ENCODE assay signal across 2 cellular contexts in the genomic region with DNA sequence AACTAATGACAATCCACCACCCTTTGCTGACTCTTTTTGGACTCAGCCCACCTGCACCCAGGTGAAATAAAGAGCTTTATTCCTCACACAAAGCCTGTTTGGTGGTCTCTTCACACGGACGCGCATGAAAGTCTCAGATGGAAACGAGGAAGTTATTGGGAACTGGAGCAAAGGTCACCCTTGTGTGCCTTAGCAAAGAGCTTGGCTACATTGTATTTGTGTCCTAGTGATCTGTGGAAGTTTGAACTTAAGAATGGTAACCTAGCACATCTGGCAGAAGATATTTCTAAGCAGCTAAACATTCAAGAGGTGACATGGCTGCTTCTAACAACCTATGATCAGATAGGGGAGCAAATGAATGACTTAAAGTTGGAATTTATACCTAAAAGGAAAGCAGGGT. TPM values are rescaled to one million over a fixed set of nuclear protein-coding genes. Genes with fewer than 3 reads are reported as not detected.
"Had no signal": no experiment of that assay in that cellular context is flagged by ENCODE, and none has a peak within 500 bp of the region (broad histone marks: within the 10 kb centered on the region; RNA-seq: fewer than 3 reads in every experiment).

No MANE protein-coding gene starts in this region.

RNA-seq across cellular contexts. Expression of a gene that starts 15.2 kb away (rescaled TPM):
- total RNA-seq: OCI-LY7, SJSA1 had no signal
